3 cellular contexts compared by ENCODE assay signal in the genomic region with DNA sequence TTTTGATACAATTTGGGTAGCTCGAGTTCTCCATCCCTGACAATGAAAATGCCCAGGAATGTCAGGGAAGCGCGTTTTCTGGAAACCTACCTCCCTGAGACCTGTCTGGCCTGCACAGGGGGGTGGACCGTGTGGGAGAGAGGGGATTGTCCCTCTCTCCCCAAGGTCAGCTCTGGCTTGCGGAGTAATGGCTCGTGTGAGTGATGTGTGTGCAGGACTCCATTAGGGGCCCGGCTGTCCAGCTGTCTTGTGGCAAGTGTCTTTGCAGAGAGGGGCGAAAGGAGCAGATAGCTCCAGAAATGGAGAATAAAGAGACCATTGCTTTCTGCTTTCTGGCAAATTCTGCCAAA.
TF ChIP-seq lines count a peak whose summit lies in the region.

No MANE protein-coding gene starts in this region.

TF ChIP-seq in liver, 16 proteins besides CTCF, POLR2A, EP300 and RAD21:
- TF ChIP-seq, protein P1, sequence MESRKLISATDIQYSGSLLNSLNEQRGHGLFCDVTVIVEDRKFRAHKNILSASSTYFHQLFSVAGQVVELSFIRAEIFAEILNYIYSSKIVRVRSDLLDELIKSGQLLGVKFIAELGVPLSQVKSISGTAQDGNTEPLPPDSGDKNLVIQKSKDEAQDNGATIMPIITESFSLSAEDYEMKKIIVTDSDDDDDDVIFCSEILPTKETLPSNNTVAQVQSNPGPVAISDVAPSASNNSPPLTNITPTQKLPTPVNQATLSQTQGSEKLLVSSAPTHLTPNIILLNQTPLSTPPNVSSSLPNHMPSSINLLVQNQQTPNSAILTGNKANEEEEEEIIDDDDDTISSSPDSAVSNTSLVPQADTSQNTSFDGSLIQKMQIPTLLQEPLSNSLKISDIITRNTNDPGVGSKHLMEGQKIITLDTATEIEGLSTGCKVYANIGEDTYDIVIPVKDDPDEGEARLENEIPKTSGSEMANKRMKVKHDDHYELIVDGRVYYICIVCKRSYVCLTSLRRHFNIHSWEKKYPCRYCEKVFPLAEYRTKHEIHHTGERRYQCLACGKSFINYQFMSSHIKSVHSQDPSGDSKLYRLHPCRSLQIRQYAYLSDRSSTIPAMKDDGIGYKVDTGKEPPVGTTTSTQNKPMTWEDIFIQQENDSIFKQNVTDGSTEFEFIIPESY (IDR thresholded peaks at IDR 0.05) = no peak
- TF ChIP-seq FOXA2 (IDR thresholded peaks at IDR 0.05) (peak; percentile 1), RXRA (IDR thresholded peaks at IDR 0.05) (no peak)
TF ChIP-seq in liver: peak in this region for 1.

TF ChIP-seq in HepG2, 621 proteins besides CTCF, POLR2A, EP300 and RAD21 (continued from another document):
- TF ChIP-seq, protein P2, sequence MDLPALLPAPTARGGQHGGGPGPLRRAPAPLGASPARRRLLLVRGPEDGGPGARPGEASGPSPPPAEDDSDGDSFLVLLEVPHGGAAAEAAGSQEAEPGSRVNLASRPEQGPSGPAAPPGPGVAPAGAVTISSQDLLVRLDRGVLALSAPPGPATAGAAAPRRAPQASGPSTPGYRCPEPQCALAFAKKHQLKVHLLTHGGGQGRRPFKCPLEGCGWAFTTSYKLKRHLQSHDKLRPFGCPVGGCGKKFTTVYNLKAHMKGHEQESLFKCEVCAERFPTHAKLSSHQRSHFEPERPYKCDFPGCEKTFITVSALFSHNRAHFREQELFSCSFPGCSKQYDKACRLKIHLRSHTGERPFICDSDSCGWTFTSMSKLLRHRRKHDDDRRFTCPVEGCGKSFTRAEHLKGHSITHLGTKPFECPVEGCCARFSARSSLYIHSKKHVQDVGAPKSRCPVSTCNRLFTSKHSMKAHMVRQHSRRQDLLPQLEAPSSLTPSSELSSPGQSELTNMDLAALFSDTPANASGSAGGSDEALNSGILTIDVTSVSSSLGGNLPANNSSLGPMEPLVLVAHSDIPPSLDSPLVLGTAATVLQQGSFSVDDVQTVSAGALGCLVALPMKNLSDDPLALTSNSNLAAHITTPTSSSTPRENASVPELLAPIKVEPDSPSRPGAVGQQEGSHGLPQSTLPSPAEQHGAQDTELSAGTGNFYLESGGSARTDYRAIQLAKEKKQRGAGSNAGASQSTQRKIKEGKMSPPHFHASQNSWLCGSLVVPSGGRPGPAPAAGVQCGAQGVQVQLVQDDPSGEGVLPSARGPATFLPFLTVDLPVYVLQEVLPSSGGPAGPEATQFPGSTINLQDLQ (CRISPR knock-in tag; IDR thresholded peaks at IDR 0.05) = no peak
- TF ChIP-seq ARHGAP35 (CRISPR knock-in tag; IDR thresholded peaks at IDR 0.05; ENCODE audit: borderline replicate concordance) (no peak), SMAD3 (CRISPR knock-in tag; IDR thresholded peaks at IDR 0.05) (no peak), AFF4 (CRISPR knock-in tag; IDR thresholded peaks at IDR 0.05) (no peak), NR2F1 (CRISPR knock-in tag; IDR thresholded peaks at IDR 0.05) (no peak), EED (CRISPR knock-in tag; IDR thresholded peaks at IDR 0.05) (no peak)
- TF ChIP-seq, protein P3, sequence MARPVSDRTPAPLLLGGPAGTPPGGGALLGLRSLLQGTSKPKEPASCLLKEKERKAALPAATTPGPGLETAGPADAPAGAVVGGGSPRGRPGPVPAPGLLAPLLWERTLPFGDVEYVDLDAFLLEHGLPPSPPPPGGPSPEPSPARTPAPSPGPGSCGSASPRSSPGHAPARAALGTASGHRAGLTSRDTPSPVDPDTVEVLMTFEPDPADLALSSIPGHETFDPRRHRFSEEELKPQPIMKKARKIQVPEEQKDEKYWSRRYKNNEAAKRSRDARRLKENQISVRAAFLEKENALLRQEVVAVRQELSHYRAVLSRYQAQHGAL (CRISPR knock-in tag; IDR thresholded peaks at IDR 0.05; ENCODE audit: not compliant biosample characterization) = no peak
TF ChIP-seq in HepG2: peak in this region for 0.

TF ChIP-seq in GM12878, 131 proteins besides CTCF, POLR2A, EP300 and RAD21:
- TF ChIP-seq, protein P4, sequence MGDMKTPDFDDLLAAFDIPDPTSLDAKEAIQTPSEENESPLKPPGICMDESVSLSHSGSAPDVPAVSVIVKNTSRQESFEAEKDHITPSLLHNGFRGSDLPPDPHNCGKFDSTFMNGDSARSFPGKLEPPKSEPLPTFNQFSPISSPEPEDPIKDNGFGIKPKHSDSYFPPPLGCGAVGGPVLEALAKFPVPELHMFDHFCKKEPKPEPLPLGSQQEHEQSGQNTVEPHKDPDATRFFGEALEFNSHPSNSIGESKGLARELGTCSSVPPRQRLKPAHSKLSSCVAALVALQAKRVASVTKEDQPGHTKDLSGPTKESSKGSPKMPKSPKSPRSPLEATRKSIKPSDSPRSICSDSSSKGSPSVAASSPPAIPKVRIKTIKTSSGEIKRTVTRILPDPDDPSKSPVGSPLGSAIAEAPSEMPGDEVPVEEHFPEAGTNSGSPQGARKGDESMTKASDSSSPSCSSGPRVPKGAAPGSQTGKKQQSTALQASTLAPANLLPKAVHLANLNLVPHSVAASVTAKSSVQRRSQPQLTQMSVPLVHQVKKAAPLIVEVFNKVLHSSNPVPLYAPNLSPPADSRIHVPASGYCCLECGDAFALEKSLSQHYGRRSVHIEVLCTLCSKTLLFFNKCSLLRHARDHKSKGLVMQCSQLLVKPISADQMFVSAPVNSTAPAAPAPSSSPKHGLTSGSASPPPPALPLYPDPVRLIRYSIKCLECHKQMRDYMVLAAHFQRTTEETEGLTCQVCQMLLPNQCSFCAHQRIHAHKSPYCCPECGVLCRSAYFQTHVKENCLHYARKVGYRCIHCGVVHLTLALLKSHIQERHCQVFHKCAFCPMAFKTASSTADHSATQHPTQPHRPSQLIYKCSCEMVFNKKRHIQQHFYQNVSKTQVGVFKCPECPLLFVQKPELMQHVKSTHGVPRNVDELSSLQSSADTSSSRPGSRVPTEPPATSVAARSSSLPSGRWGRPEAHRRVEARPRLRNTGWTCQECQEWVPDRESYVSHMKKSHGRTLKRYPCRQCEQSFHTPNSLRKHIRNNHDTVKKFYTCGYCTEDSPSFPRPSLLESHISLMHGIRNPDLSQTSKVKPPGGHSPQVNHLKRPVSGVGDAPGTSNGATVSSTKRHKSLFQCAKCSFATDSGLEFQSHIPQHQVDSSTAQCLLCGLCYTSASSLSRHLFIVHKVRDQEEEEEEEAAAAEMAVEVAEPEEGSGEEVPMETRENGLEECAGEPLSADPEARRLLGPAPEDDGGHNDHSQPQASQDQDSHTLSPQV (IDR thresholded peaks at IDR 0.05) = no peak
- TF ChIP-seq EED (IDR thresholded peaks at IDR 0.05; ENCODE audit: low read depth) (no peak), DPF2 (IDR thresholded peaks at IDR 0.05) (0 out of 2 replicates have a peak, but pooled peaks have one; percentile 23)
